Comparison of ENCODE assay signal across 1 cellular context in the genomic region with DNA sequence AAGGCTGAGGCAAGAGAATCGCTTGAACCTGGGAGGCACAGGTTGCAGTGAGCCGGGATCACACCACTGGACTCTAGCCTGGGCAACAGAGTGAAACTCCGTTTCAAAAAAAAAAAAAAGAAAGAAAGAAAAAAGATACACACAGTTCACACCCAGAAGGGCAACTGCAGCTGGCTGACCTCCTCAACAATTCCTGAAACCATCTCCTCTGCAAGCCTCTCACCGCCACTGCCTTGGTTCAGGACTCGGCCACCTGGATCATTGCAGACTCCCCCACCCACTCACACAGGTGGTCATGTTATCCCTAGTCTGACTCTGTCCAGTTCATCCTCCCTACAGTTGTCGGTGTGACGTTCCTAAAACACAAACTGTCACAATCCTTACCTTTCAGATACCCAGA.
TF ChIP-seq lines count a peak whose summit lies in the region.

No MANE protein-coding gene starts in this region.

TF ChIP-seq in WTC11, 78 proteins besides CTCF, POLR2A, EP300 and RAD21 (continued from another document):
- TF ChIP-seq, protein P1, sequence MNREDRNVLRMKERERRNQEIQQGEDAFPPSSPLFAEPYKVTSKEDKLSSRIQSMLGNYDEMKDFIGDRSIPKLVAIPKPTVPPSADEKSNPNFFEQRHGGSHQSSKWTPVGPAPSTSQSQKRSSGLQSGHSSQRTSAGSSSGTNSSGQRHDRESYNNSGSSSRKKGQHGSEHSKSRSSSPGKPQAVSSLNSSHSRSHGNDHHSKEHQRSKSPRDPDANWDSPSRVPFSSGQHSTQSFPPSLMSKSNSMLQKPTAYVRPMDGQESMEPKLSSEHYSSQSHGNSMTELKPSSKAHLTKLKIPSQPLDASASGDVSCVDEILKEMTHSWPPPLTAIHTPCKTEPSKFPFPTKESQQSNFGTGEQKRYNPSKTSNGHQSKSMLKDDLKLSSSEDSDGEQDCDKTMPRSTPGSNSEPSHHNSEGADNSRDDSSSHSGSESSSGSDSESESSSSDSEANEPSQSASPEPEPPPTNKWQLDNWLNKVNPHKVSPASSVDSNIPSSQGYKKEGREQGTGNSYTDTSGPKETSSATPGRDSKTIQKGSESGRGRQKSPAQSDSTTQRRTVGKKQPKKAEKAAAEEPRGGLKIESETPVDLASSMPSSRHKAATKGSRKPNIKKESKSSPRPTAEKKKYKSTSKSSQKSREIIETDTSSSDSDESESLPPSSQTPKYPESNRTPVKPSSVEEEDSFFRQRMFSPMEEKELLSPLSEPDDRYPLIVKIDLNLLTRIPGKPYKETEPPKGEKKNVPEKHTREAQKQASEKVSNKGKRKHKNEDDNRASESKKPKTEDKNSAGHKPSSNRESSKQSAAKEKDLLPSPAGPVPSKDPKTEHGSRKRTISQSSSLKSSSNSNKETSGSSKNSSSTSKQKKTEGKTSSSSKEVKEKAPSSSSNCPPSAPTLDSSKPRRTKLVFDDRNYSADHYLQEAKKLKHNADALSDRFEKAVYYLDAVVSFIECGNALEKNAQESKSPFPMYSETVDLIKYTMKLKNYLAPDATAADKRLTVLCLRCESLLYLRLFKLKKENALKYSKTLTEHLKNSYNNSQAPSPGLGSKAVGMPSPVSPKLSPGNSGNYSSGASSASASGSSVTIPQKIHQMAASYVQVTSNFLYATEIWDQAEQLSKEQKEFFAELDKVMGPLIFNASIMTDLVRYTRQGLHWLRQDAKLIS (CRISPR knock-in tag; IDR thresholded peaks at IDR 0.05; ENCODE audit: borderline replicate concordance), result no peak
- TF ChIP-seq TP53 (CRISPR knock-in tag; IDR thresholded peaks at IDR 0.05), result no peak
- TF ChIP-seq ZMAT4 (CRISPR knock-in tag; IDR thresholded peaks at IDR 0.05), result no peak
- no peak for TF ChIP-seq CREB1 (CRISPR knock-in tag; IDR thresholded peaks at IDR 0.05)
- no peak for TF ChIP-seq SMAD4 (CRISPR knock-in tag; IDR thresholded peaks at IDR 0.05)
- TF ChIP-seq FOXJ3 (CRISPR knock-in tag; IDR thresholded peaks at IDR 0.05; ENCODE audit: borderline replicate concordance), result no peak
- TF ChIP-seq FOXP4 (CRISPR knock-in tag; IDR thresholded peaks at IDR 0.05), result no peak
- no peak for TF ChIP-seq ZNF671 (CRISPR knock-in tag; IDR thresholded peaks at IDR 0.05)
- TF ChIP-seq KAT7 (CRISPR knock-in tag; IDR thresholded peaks at IDR 0.05; ENCODE audit: borderline replicate concordance), result no peak
- TF ChIP-seq MYBL2 (CRISPR knock-in tag; IDR thresholded peaks at IDR 0.05), result no peak
- no peak for TF ChIP-seq RORB (CRISPR knock-in tag; IDR thresholded peaks at IDR 0.05)
- TF ChIP-seq TCF7 (CRISPR knock-in tag; IDR thresholded peaks at IDR 0.05; ENCODE audit: low read depth), result no peak
- TF ChIP-seq, protein P2, sequence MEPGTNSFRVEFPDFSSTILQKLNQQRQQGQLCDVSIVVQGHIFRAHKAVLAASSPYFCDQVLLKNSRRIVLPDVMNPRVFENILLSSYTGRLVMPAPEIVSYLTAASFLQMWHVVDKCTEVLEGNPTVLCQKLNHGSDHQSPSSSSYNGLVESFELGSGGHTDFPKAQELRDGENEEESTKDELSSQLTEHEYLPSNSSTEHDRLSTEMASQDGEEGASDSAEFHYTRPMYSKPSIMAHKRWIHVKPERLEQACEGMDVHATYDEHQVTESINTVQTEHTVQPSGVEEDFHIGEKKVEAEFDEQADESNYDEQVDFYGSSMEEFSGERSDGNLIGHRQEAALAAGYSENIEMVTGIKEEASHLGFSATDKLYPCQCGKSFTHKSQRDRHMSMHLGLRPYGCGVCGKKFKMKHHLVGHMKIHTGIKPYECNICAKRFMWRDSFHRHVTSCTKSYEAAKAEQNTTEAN (CRISPR knock-in tag; IDR thresholded peaks at IDR 0.05), result no peak
- TF ChIP-seq ERG (CRISPR knock-in tag; IDR thresholded peaks at IDR 0.05), result no peak
- TF ChIP-seq IRF2 (CRISPR knock-in tag; IDR thresholded peaks at IDR 0.05; ENCODE audit: borderline replicate concordance, low read depth), result no peak
- TF ChIP-seq CBFB (CRISPR knock-in tag; IDR thresholded peaks at IDR 0.05; ENCODE audit: low read depth), result no peak
